28 cellular contexts compared by ENCODE assay signal in the genomic region with DNA sequence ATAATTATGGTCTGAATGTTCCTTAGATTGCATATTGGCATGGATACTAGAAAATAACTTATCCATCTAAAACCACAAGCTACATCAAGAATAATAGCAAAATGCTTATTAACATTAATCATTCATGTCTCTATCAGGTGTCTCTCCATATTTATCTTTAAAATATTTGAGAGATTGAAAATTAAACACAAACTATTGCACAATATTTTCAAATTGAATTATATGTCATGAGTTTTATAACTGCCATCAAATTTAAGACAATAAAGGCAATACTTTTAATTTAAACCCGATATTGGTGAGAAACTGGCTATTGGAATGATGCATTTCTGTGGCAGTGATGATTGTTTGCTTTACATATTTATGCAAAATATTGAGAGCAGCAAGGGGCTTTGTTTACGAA.
DNase-seq lines count a peak whose midpoint lies in the region; ATAC-seq, FAIRE-seq and TF ChIP-seq lines count a peak whose summit lies in the region.
"Had no signal": no experiment of that assay in that cellular context is flagged by ENCODE, and none has a peak within 500 bp of the region (broad histone marks: within the 10 kb centered on the region; RNA-seq: fewer than 3 reads in every experiment).

No MANE protein-coding gene starts in this region.

- H3K9me2 ChIP-seq in SU-DHL-6 (replicated peaks; ENCODE audit: insufficient read depth, low read length) (no peaks in the 10 kb centered on the region), OCI-LY7 (ENCODE audit: insufficient read depth, low read length) (no peaks in the 10 kb centered on the region)

- no peaks in the 10 kb centered on the region for H3K4me1 ChIP-seq in IMR-90 (ENCODE audit: control insufficient read depth, insufficient read depth, low read length)
- H3K4me1 ChIP-seq in K562 (replicated peaks in 1 of 2; ENCODE audit: control insufficient read depth in 2 of 2, insufficient read depth in 2 of 2, low read length in 2 of 2): no peaks in the 10 kb centered on the region
- no peaks in the 10 kb centered on the region for H3K4me1 ChIP-seq in OCI-LY7 (ENCODE audit: insufficient read depth, low read length, poor library complexity, severe bottlenecking)
- no peaks in the 10 kb centered on the region for H3K4me1 ChIP-seq in tibial nerve
- H3K4me1 ChIP-seq: A549; BLaER1 treated with 17β-estradiol and CSF1 and Interleukin-3, amounts not matched to agents 10 nM and 100 nM; Caco-2 had no signal

- no peak overlapping the region for H3K4me3 ChIP-seq in IMR-90 (ENCODE audit: insufficient read depth, low read depth, low read length)
- no peak overlapping the region for H3K4me3 ChIP-seq in SU-DHL-6 (ENCODE audit: insufficient read depth, low read length, poor library complexity, severe bottlenecking)
- no peak overlapping the region for H3K4me3 ChIP-seq in K562
- no peak overlapping the region for H3K4me3 ChIP-seq in OCI-LY7 (ENCODE audit: low read depth, low read length, poor library complexity, severe bottlenecking)
- H3K4me3 ChIP-seq in tibial nerve: no peak overlapping the region
- no peak overlapping the region for H3K4me3 ChIP-seq in foreskin fibroblast (ENCODE audit: low read depth in 1 of 2, low read length in 2 of 2)
- H3K4me3 ChIP-seq: A549; BLaER1 treated with 17β-estradiol and CSF1 and Interleukin-3, amounts not matched to agents 10 nM and 100 nM; GM12878 had no signal

- H3K18ac ChIP-seq in IMR-90 (ENCODE audit: low read depth, low read length): no peak overlapping the region

- POLR2A ChIA-PET in IMR-90 (lab: Charles Lee; ENCODE audit: unreplicated experiment): no interaction called here
- POLR2A ChIA-PET in K562 (lab: Yijun Ruan, JAX): no interaction called here
- POLR2A ChIA-PET in OCI-LY7 (lab: Charles Lee): no interaction called here

- H2AFZ ChIP-seq in IMR-90 (replicated peaks; ENCODE audit: low read length, poor library complexity) (no peak overlapping the region), SU-DHL-6 (ENCODE audit: low read depth, low read length, severe bottlenecking) (peak overlapping the region; percentile 1), K562 (ENCODE audit: low read depth, low read length) (no peak overlapping the region), OCI-LY7 (ENCODE audit: low read length) (no peak overlapping the region)

- TF ChIP-seq EP300 in K562 (IDR thresholded peaks at IDR 0.05; ENCODE audit: low read length): no peak
- TF ChIP-seq EP300 in tibial nerve (IDR thresholded peaks at IDR 0.05): no peak

- H3K9me3 ChIP-seq in IMR-90 (ENCODE audit: control insufficient read depth, insufficient read depth, low read length): no peaks in the 10 kb centered on the region
- no peaks in the 10 kb centered on the region for H3K9me3 ChIP-seq in SU-DHL-6 (ENCODE audit: insufficient read depth, low read length)
- H3K9me3 ChIP-seq in K562 (replicated peaks; ENCODE audit: control insufficient read depth, insufficient read depth, low read depth, low read length): no peaks in the 10 kb centered on the region
- H3K9me3 ChIP-seq in OCI-LY7 (ENCODE audit: low read length): no peaks in the 10 kb centered on the region
- no peaks in the 10 kb centered on the region for H3K9me3 ChIP-seq in tibial nerve
- H3K9me3 ChIP-seq: A549; BLaER1 treated with 17β-estradiol and CSF1 and Interleukin-3, amounts not matched to agents 10 nM and 100 nM; Caco-2 had no signal

- H4K5ac ChIP-seq in IMR-90 (ENCODE audit: low read depth, low read length): no peak overlapping the region

- no peaks in the 10 kb centered on the region for H3K36me3 Mint-ChIP-seq in glutamatergic neuron (ENCODE audit: unreplicated experiment)
- H3K36me3 Mint-ChIP-seq: CD8-positive, alpha-beta T cell had no signal

- CTCF ChIA-PET in IMR-90 (lab: Yijun Ruan, JAX): no interaction called here
- CTCF ChIA-PET in K562 (lab: Yijun Ruan, JAX; ENCODE audit: low intra/inter-chr PET ratio): no interaction called here
- CTCF ChIA-PET in OCI-LY7 (lab: Charles Lee; ENCODE audit: unreplicated experiment): no interaction called here

- DNase-seq in IMR-90 (no peak), K562 (ENCODE audit: extremely low read depth in 1 of 4, low spot score in 3 of 4) (no peak), glutamatergic neuron (no peak), OCI-LY7 (ENCODE audit: low spot score) (no peak), tibial nerve (ENCODE audit: low spot score in 2 of 2) (no peak), activated gamma-delta T cell (lab: John Stamatoyannopoulos, UW) (no peak), foreskin fibroblast (no peak)
- DNase-seq: 8988T; AML-193; Caco-2; Calu3; CD4-positive, alpha-beta T cell; CD8-positive, alpha-beta T cell; DMS 273 treated with DMSO at 0.1 percent for 48 hours; DMS153; DMS53; DMS79; DND-41; EL; GDM1 had no signal

- no peaks in the 10 kb centered on the region for H3K27me3 ChIP-seq in IMR-90 (ENCODE audit: control insufficient read depth, insufficient read depth, low read length)
- H3K27me3 ChIP-seq in SU-DHL-6 (ENCODE audit: low read length): no peaks in the 10 kb centered on the region
- no peaks in the 10 kb centered on the region for H3K27me3 ChIP-seq in K562 (ENCODE audit: control insufficient read depth in 2 of 2, insufficient read depth in 2 of 2, low read length in 2 of 2)
- no peaks in the 10 kb centered on the region for H3K27me3 ChIP-seq in tibial nerve
- H3K27me3 ChIP-seq: BLaER1 treated with 17β-estradiol and CSF1 and Interleukin-3, amounts not matched to agents 10 nM and 100 nM had no signal

- no peak overlapping the region for H3K4me3 Mint-ChIP-seq in glutamatergic neuron (ENCODE audit: unreplicated experiment)
- H3K4me3 Mint-ChIP-seq: B cell; CD4-positive, alpha-beta T cell; CD8-positive, alpha-beta T cell had no signal

- peak overlapping the region; percentile 52 for H3K27ac Mint-ChIP-seq in glutamatergic neuron (ENCODE audit: unreplicated experiment)
- H3K27ac Mint-ChIP-seq: B cell; CD4-positive, alpha-beta T cell; CD8-positive, alpha-beta T cell had no signal

- no peaks in the 10 kb centered on the region for H3F3A ChIP-seq in SU-DHL-6 (ENCODE audit: insufficient read depth)

- H4K91ac ChIP-seq in IMR-90 (ENCODE audit: insufficient read depth, low read depth, low read length): no peak overlapping the region

- no peak for TF ChIP-seq CTCF in IMR-90 (conservative IDR thresholded peaks at IDR 0.05; ENCODE audit: low read depth, low read length)
- no peak for TF ChIP-seq CTCF in SU-DHL-6 (IDR thresholded peaks at IDR 0.05; ENCODE audit: insufficient read depth, low read length, poor library complexity, severe bottlenecking)
- TF ChIP-seq CTCF in K562 (IDR thresholded peaks at IDR 0.05 in 2 of 3, conservative IDR thresholded peaks at IDR 0.05 in 1 of 3; ENCODE audit: insufficient read depth in 2 of 3, low read depth in 1 of 3, low read length in 3 of 3): no peak
- TF ChIP-seq CTCF in glutamatergic neuron (IDR thresholded peaks at IDR 0.05; ENCODE audit: partially characterized antibody, unreplicated experiment): no peak
- TF ChIP-seq CTCF in OCI-LY7 (conservative IDR thresholded peaks at IDR 0.05; ENCODE audit: low read length): no peak
- TF ChIP-seq CTCF in tibial nerve (IDR thresholded peaks at IDR 0.05): no peak
- TF ChIP-seq CTCF in foreskin fibroblast (IDR thresholded peaks at IDR 0.05; ENCODE audit: low read depth, low read length): no peak

- BruUV-seq in IMR-90 (replicated peaks; lab: Mats Ljungman, UMichigan) (no TSS peak), K562 (replicated peaks; lab: Mats Ljungman, UMichigan) (no TSS peak), OCI-LY7 (replicated peaks; lab: Mats Ljungman, UMichigan) (no TSS peak)

- ATAC-seq in IMR-90 (ENCODE audit: low read depth) (no peak), K562 (no peak)
- ATAC-seq: A549; CD8-positive, alpha-beta T cell; GM12878 had no signal

- no peak overlapping the region for H4K8ac ChIP-seq in IMR-90 (ENCODE audit: low read depth in 2 of 2, low read length in 2 of 2)

- in situ Hi-C loops in IMR-90 (cut with MboI; ENCODE audit: low sequenced_read_pairs) (no loop called here), K562 (cut with MboI) (no loop called here)

- H2AK9ac ChIP-seq in IMR-90 (replicated peaks; ENCODE audit: low read depth, low read length, poor library complexity): no peak overlapping the region

- H3K56ac ChIP-seq in IMR-90 (ENCODE audit: extremely low read depth, insufficient read depth, low read length): no peak overlapping the region

- H3K4me2 ChIP-seq in IMR-90 (ENCODE audit: low read depth, low read length) (no peak overlapping the region), SU-DHL-6 (ENCODE audit: low read depth, low read length, poor library complexity, severe bottlenecking) (no peak overlapping the region), K562 (ENCODE audit: insufficient read depth, low read length) (no peak overlapping the region), OCI-LY7 (ENCODE audit: low read length) (no peak overlapping the region)
- H3K4me2 ChIP-seq: A549; BLaER1 treated with 17β-estradiol and CSF1 and Interleukin-3, amounts not matched to agents 10 nM and 100 nM had no signal

- intact Hi-C loops in IMR-90 (cut with micrococcal nuclease) (no loop called here), K562 (cut with micrococcal nuclease) (no loop called here), OCI-LY7 (cut with micrococcal nuclease; ENCODE audit: unreplicated experiment) (no loop called here)

- dilution Hi-C loops in IMR-90 (cut with HindIII; ENCODE audit: low sequenced_read_pairs, unreplicated experiment): no loop called here

- H2BK20ac ChIP-seq in IMR-90 (ENCODE audit: low read depth, low read length): no peak overlapping the region

- no peak overlapping the region for H3K27ac ChIP-seq in IMR-90 (ENCODE audit: insufficient read depth, low read length)
- no peak overlapping the region for H3K27ac ChIP-seq in SU-DHL-6 (ENCODE audit: low read depth, low read length)
- no peak overlapping the region for H3K27ac ChIP-seq in K562 (ENCODE audit: extremely low read depth, low read depth, low read length)
- H3K27ac ChIP-seq in OCI-LY7 (ENCODE audit: low read depth, low read length, poor library complexity, severe bottlenecking): no peak overlapping the region
- H3K27ac ChIP-seq in tibial nerve: no peak overlapping the region
- H3K27ac ChIP-seq: A549; BLaER1 treated with 17β-estradiol and CSF1 and Interleukin-3, amounts not matched to agents 10 nM and 100 nM; C4-2B had no signal

- H3K9ac ChIP-seq in IMR-90 (ENCODE audit: low read depth, low read length): no peak overlapping the region
- no peak overlapping the region for H3K9ac ChIP-seq in SU-DHL-6 (ENCODE audit: low read length)
- H3K9ac ChIP-seq in K562 (ENCODE audit: insufficient read depth in 1 of 2, low read depth in 2 of 2, low read length in 2 of 2): no peak overlapping the region
- H3K9ac ChIP-seq: BLaER1 treated with 17β-estradiol and CSF1 and Interleukin-3, amounts not matched to agents 10 nM and 100 nM had no signal

- H3K9me1 ChIP-seq in IMR-90 (ENCODE audit: insufficient read depth, low read length) (no peaks in the 10 kb centered on the region), K562 (ENCODE audit: control insufficient read depth, insufficient read depth, low read length) (no peaks in the 10 kb centered on the region)

- no peaks in the 10 kb centered on the region for H4K20me1 ChIP-seq in IMR-90 (ENCODE audit: insufficient read depth, low read length)
- no peaks in the 10 kb centered on the region for H4K20me1 ChIP-seq in SU-DHL-6 (ENCODE audit: low read depth, low read length)
- H4K20me1 ChIP-seq in K562 (replicated peaks; ENCODE audit: control insufficient read depth, insufficient read depth, low read length): no peaks in the 10 kb centered on the region
- no peaks in the 10 kb centered on the region for H4K20me1 ChIP-seq in OCI-LY7 (ENCODE audit: insufficient read depth, low read length)
- H4K20me1 ChIP-seq: BLaER1 treated with 17β-estradiol and CSF1 and Interleukin-3, amounts not matched to agents 10 nM and 100 nM had no signal

- H2BK120ac ChIP-seq in IMR-90 (ENCODE audit: low read depth, low read length): no peak overlapping the region

- H2BK15ac ChIP-seq in IMR-90 (ENCODE audit: low read depth, low read length): no peak overlapping the region

- H3K23ac ChIP-seq in IMR-90 (ENCODE audit: low read depth, low read length): no peak overlapping the region

- TF ChIP-seq POLR2A in IMR-90 (IDR thresholded peaks at IDR 0.05; ENCODE audit: low read depth, low read length): no peak
- no peak for TF ChIP-seq POLR2A in K562 (conservative IDR thresholded peaks at IDR 0.05)
- no peak for TF ChIP-seq POLR2A in tibial nerve (IDR thresholded peaks at IDR 0.05)

- H3K27me3 Mint-ChIP-seq in glutamatergic neuron (ENCODE audit: unreplicated experiment): no peaks in the 10 kb centered on the region
- H3K27me3 Mint-ChIP-seq: B cell; CD4-positive, alpha-beta T cell had no signal

- H3K79me1 ChIP-seq in IMR-90 (ENCODE audit: low read depth in 1 of 2, low read length in 2 of 2): no peaks in the 10 kb centered on the region

- TF ChIP-seq RAD21 in IMR-90 (IDR thresholded peaks at IDR 0.05; ENCODE audit: low read length) (no peak), K562 (CRISPR knock-in tag; conservative IDR thresholded peaks at IDR 0.05 in 1 of 2, IDR thresholded peaks at IDR 0.05 in 1 of 2) (no peak)

- H3K4me1 Mint-ChIP-seq in glutamatergic neuron (ENCODE audit: low read depth, unreplicated experiment): peaks cover 13% of the 10 kb centered on the region
- H3K4me1 Mint-ChIP-seq: B cell had no signal

- H3K4ac ChIP-seq in IMR-90 (ENCODE audit: low read depth, low read length): no peak overlapping the region

- H2AK5ac ChIP-seq in IMR-90 (ENCODE audit: low read depth, low read length): no peak overlapping the region

- H3K36me3 ChIP-seq in IMR-90 (ENCODE audit: control insufficient read depth, insufficient read depth, low read length): no peaks in the 10 kb centered on the region
- H3K36me3 ChIP-seq in SU-DHL-6 (ENCODE audit: low read length): no peaks in the 10 kb centered on the region; the same call in 1 of the 2 replicates
- no peaks in the 10 kb centered on the region for H3K36me3 ChIP-seq in K562 (ENCODE audit: control insufficient read depth, insufficient read depth, low read length)
- H3K36me3 ChIP-seq in OCI-LY7 (ENCODE audit: insufficient read depth, low read length): no peaks in the 10 kb centered on the region
- no peaks in the 10 kb centered on the region for H3K36me3 ChIP-seq in tibial nerve
- H3K36me3 ChIP-seq: BLaER1 treated with 17β-estradiol and CSF1 and Interleukin-3, amounts not matched to agents 10 nM and 100 nM had no signal

- no peak for FAIRE-seq in K562 (lab: Jason Lieb, UNC)
- FAIRE-seq: GM12892, GM18507 had no signal

- peaks cover 4% of the 10 kb centered on the region for H3K9me3 Mint-ChIP-seq in glutamatergic neuron (ENCODE audit: unreplicated experiment)
- H3K9me3 Mint-ChIP-seq: CD4-positive, alpha-beta T cell; CD8-positive, alpha-beta T cell had no signal

- no peak overlapping the region for H3K14ac ChIP-seq in IMR-90 (replicated peaks; ENCODE audit: low read depth, low read length)

- no CpG with 5 or more reads among the region's 2 CpGs for WGBS in IMR-90 (ENCODE audit: extremely low coverage in 2 of 2, insufficient read length in 1 of 2), 2 experiments
- 61% methylated on average over 2 of the region's 2 CpGs for WGBS in K562 (ENCODE audit: insufficient coverage, low coverage, missing lambda C conversion rate)
- WGBS in tibial nerve, 2 donors: 86 to 94% methylated on average over 2 of the region's 2 CpGs

- no peak overlapping the region for H2BK5ac ChIP-seq in IMR-90 (ENCODE audit: low read depth, low read length, poor library complexity, severe bottlenecking)

- no peaks in the 10 kb centered on the region for H3K79me2 ChIP-seq in SU-DHL-6 (ENCODE audit: insufficient read depth, low read length)
- H3K79me2 ChIP-seq in K562 (ENCODE audit: control insufficient read depth, insufficient read depth, low read length): no peaks in the 10 kb centered on the region
- H3K79me2 ChIP-seq in OCI-LY7 (ENCODE audit: insufficient read depth, low read depth, low read length): no peaks in the 10 kb centered on the region
